ENCODE assay signal across 15 cellular contexts in genomic region chr2:16630463-16630862, GRCh38. TPM values are rescaled to one million over a fixed set of nuclear protein-coding genes. Genes with fewer than 3 reads are reported as not detected.
DNase-seq lines count a peak whose midpoint lies in the region; ATAC-seq and TF ChIP-seq lines count a peak whose summit lies in the region.
"Had no signal": no experiment of that assay in that cellular context is flagged by ENCODE, and none has a peak within 500 bp of the region (broad histone marks: within the 10 kb centered on the region; RNA-seq: fewer than 3 reads in every experiment).

No MANE protein-coding gene starts in this region.

- H3K4me3 ChIP-seq in OCI-LY1 (ENCODE audit: low read depth, low read length, poor library complexity, severe bottlenecking) (no peak overlapping the region), lower lobe of right lung (no peak overlapping the region)
- H3K4me3 ChIP-seq: Peyer's patch, thoracic aorta had no signal

- H3K36me3 ChIP-seq in OCI-LY1 (ENCODE audit: insufficient read depth, low read length) = no peaks in the 10 kb centered on the region
- no peaks in the 10 kb centered on the region for H3K36me3 ChIP-seq in lower lobe of right lung
- H3K36me3 ChIP-seq: Peyer's patch, thoracic aorta had no signal

- CTCF ChIA-PET in GM10248 (lab: Yijun Ruan, JAX) = interaction anchor here (0.6 to 2.0 kb wide), 10 partner anchors 8 to 127 kb away, joined by 3 to 9 read pairs (median 4); no protein-coding TSS in a partner anchor

- POLR2A ChIA-PET in GM10248 (lab: Yijun Ruan, JAX) = no interaction called here

- TF ChIP-seq CTCF in GM10248 (IDR thresholded peaks at IDR 0.05; ENCODE audit: control extremely low read depth, extremely low read depth, low read depth, missing control alignments) = peak; percentile 20
- TF ChIP-seq CTCF in OCI-LY1 (IDR thresholded peaks at IDR 0.05; ENCODE audit: low read length) = peak; percentile 39; the same call in 1 of the 2 replicates
- peak; percentile 23 for TF ChIP-seq CTCF in lower lobe of right lung (IDR thresholded peaks at IDR 0.05)

- H2AFZ ChIP-seq in OCI-LY1 (ENCODE audit: low read length) = no peak overlapping the region

- no peak for DNase-seq in GM10248 (ENCODE audit: extremely low spot score)
- no peak for DNase-seq in lower lobe of right lung
- DNase-seq in A172 (ENCODE audit: low spot score) = no peak
- DNase-seq in EL = no peak
- DNase-seq in activated T-cell treated with anti-CD3 and anti-CD28 coated beads, Interleukin-2, amount 50 U/mL, for 72 hours = no peak
- DNase-seq: activated T-cell treated with anti-CD3 and anti-CD28 coated beads for 4 hours, C1 segment of cervical spinal cord, mesenchymal stem cell, NCI-H187 treated with DMSO at 0.1 percent for 48 hours had no signal

- H3K4me2 ChIP-seq in OCI-LY1 (ENCODE audit: low read length) = peak overlapping the region; percentile 33; the same call in 1 of the 2 replicates

- no peaks in the 10 kb centered on the region for H3K9me3 Mint-ChIP-seq in activated T-cell treated with anti-CD3 and anti-CD28 coated beads, Interleukin-2, amount 50 U/mL, for 72 hours

- H3F3A ChIP-seq in OCI-LY1 (ENCODE audit: insufficient read depth, low read length) = no peaks in the 10 kb centered on the region

- H3K27me3 Mint-ChIP-seq in activated T-cell treated with anti-CD3 and anti-CD28 coated beads, Interleukin-2, amount 50 U/mL, for 72 hours (ENCODE audit: low read depth) = peaks cover 16% of the 10 kb centered on the region

- ATAC-seq in HG02884 (IDR thresholded peaks at IDR 0.05; ENCODE audit: unreplicated experiment) = peak; percentile 38
- ATAC-seq in lower lobe of right lung = peak; percentile 40 to 57
- ATAC-seq in HG03196 (IDR thresholded peaks at IDR 0.05; ENCODE audit: unreplicated experiment) = no peak
- no peak for ATAC-seq in activated T-cell treated with anti-CD3 and anti-CD28 coated beads, Interleukin-2, amount 50 U/mL, for 72 hours (replicated peaks in 1 of 2)

- no peaks in the 10 kb centered on the region for H3K9me2 ChIP-seq in OCI-LY1 (ENCODE audit: low read depth, low read length)

- H3K79me2 ChIP-seq in OCI-LY1 (ENCODE audit: insufficient read depth, low read length) = no peaks in the 10 kb centered on the region

- peaks cover 65% of the 10 kb centered on the region for H3K4me1 ChIP-seq in OCI-LY1 (ENCODE audit: insufficient read depth, low read length, severe bottlenecking)
- H3K4me1 ChIP-seq in lower lobe of right lung = peaks cover 87% of the 10 kb centered on the region

- no peak overlapping the region; the same call in 1 of the 2 replicates for H3K9ac ChIP-seq in OCI-LY1 (ENCODE audit: low read length)

- H3K27ac ChIP-seq in OCI-LY1 (ENCODE audit: low read depth, low read length, poor library complexity, severe bottlenecking) (peak overlapping the region; percentile 95), lower lobe of right lung (no peak overlapping the region)
- H3K27ac ChIP-seq: thoracic aorta had no signal

- H3K4me1 Mint-ChIP-seq in activated T-cell treated with anti-CD3 and anti-CD28 coated beads, Interleukin-2, amount 50 U/mL, for 72 hours (ENCODE audit: low read depth) = peaks cover 48% of the 10 kb centered on the region

- no peaks in the 10 kb centered on the region for H3K27me3 ChIP-seq in OCI-LY1 (ENCODE audit: insufficient read depth, low read length)
- H3K27me3 ChIP-seq in lower lobe of right lung (ENCODE audit: low read depth) = no peaks in the 10 kb centered on the region
- H3K27me3 ChIP-seq: Peyer's patch had no signal

- H3K36me3 Mint-ChIP-seq in activated T-cell treated with anti-CD3 and anti-CD28 coated beads, Interleukin-2, amount 50 U/mL, for 72 hours (ENCODE audit: insufficient read depth in 2 of 2) = no peaks in the 10 kb centered on the region

- H3K4me3 Mint-ChIP-seq in activated T-cell treated with anti-CD3 and anti-CD28 coated beads, Interleukin-2, amount 50 U/mL, for 72 hours = no peak overlapping the region

- H3K27ac Mint-ChIP-seq in activated T-cell treated with anti-CD3 and anti-CD28 coated beads, Interleukin-2, amount 50 U/mL, for 72 hours = no peak overlapping the region

- no peaks in the 10 kb centered on the region for H3K9me3 ChIP-seq in OCI-LY1 (ENCODE audit: low read length)
- H3K9me3 ChIP-seq in lower lobe of right lung = no peaks in the 10 kb centered on the region
- H3K9me3 ChIP-seq: Peyer's patch, thoracic aorta had no signal

- intact Hi-C loops in lower lobe of right lung (cut with DNase I) = no loop called here

- no peaks in the 10 kb centered on the region for H4K20me1 ChIP-seq in OCI-LY1 (ENCODE audit: insufficient read depth, low read length)

RNA-seq across cellular contexts. Expression of gene CYRIA, which starts 35.2 kb away (rescaled TPM):
- 29.4 TPM for total RNA-seq in lower lobe of right lung
- 23.7 and 25.2 TPM in 2 replicates for total RNA-seq in A172 (2014; rRNA removed; shearing (Covaris generic))
- total RNA-seq in activated T-cell treated with anti-CD3 and anti-CD28 coated beads, Interleukin-2, amount 50 U/mL, for 72 hours = 1 to 10 TPM; 1.1 to 2.3 TPM
- total RNA-seq: HT-29 had no signal

Comparison
In these comparisons a context has a peak if more than half of its experiments do, and no peak if none do; other contexts are left out.
1. ATAC-seq: peak in HG02884 (single experiment) and lower lobe of right lung (2 of 2); none in HG03196 (single experiment) and activated T-cell treated with anti-CD3 and anti-CD28 coated beads, Interleukin-2, amount 50 U/mL, for 72 hours (0 of 2).
2. Peak in every context shown above with its lines, with median percentiles within 50 percentile points of each other: CTCF ChIP-seq.